Comparison of ENCODE assay signal across 9 cellular contexts in genomic region chr3:187066228-187066995, GRCh38.
DNase-seq lines count a peak whose midpoint lies in the region; FAIRE-seq and TF ChIP-seq lines count a peak whose summit lies in the region.
"Had no signal": no experiment of that assay in that cellular context is flagged by ENCODE, and none has a peak within 500 bp of the region (broad histone marks: within the 10 kb centered on the region; RNA-seq: fewer than 3 reads in every experiment).

No MANE protein-coding gene starts in this region.

- TF ChIP-seq CTCF in kidney (IDR thresholded peaks at IDR 0.05; ENCODE audit: borderline replicate concordance, extremely low read depth, insufficient read depth) (peak; percentile 5), thyroid gland (IDR thresholded peaks at IDR 0.05) (peak in 3 of 6 experiments; percentile 20 to 56 (median 44))

- no peak for FAIRE-seq in kidney (lab: Jason Lieb, UNC)

- CTCF ChIA-PET in activated naive CD4-positive, alpha-beta T cell treated with anti-CD3 and anti-CD28 coated beads, Interleukin-2, amount 10 ng/mL, durations not matched to agents 7 days and 5 days (lab: Charles Lee): interaction anchor here (0.7 to 3.3 kb wide), 14 partner anchors 10 to 217 kb away, joined by 3 to 12 read pairs (median 3); partner anchors contain the start of gene ST6GAL1

- peaks cover 3% of the 10 kb centered on the region; the same call in 1 of the 2 replicates for H3K4me1 ChIP-seq in HAP-1
- H3K4me1 ChIP-seq in kidney (ENCODE audit: control insufficient read depth in 1 of 2, insufficient read depth in 1 of 2, low read depth in 1 of 2, low read length in 2 of 2): peaks cover 0 to 2% of the 10 kb centered on the region in 2 donors
- peaks cover 12 to 30% of the 10 kb centered on the region in 2 donors for H3K4me1 ChIP-seq in thyroid gland

- H3K9ac ChIP-seq in kidney (ENCODE audit: low read length in 2 of 2): no peak overlapping the region
- H3K9ac ChIP-seq: BLaER1 treated with 17β-estradiol and CSF1 and Interleukin-3, amounts not matched to agents 10 nM and 100 nM had no signal

- H3K27me3 ChIP-seq in HAP-1 (ENCODE audit: low read depth): no peaks in the 10 kb centered on the region
- no peaks in the 10 kb centered on the region for H3K27me3 ChIP-seq in thyroid gland
- H3K27me3 ChIP-seq: BLaER1 treated with 17β-estradiol and CSF1 and Interleukin-3, amounts not matched to agents 10 nM and 100 nM had no signal

- H3K36me3 Mint-ChIP-seq in activated naive CD4-positive, alpha-beta T cell treated with anti-CD3 and anti-CD28 coated beads, Interleukin-2, amount 10 ng/mL, durations not matched to agents 7 days and 5 days: peaks cover 75% of the 10 kb centered on the region

- H3K27ac Mint-ChIP-seq in activated naive CD4-positive, alpha-beta T cell treated with anti-CD3 and anti-CD28 coated beads, Interleukin-2, amount 10 ng/mL, durations not matched to agents 7 days and 5 days: peak overlapping the region; percentile 55

- H3K9me3 ChIP-seq in HAP-1 (0 out of 2 replicates have a peak, but pooled peaks cover 4% of the 10 kb centered on the region), kidney (ENCODE audit: control insufficient read depth in 1 of 2, low read length in 2 of 2) (peaks cover 0 to 3% of the 10 kb centered on the region in 2 donors), thyroid gland (no peaks in the 10 kb centered on the region)

- no peak for TF ChIP-seq POLR2A in thyroid gland (IDR thresholded peaks at IDR 0.05)

- no peak overlapping the region for H3K27ac ChIP-seq in kidney (ENCODE audit: low read depth in 2 of 2, low read length in 2 of 2)
- H3K27ac ChIP-seq in thyroid gland: peak overlapping the region in 1 of 3 donors; percentile 48
- H3K27ac ChIP-seq: BLaER1 treated with 17β-estradiol and CSF1 and Interleukin-3, amounts not matched to agents 10 nM and 100 nM had no signal

- H3K4me3 ChIP-seq in HAP-1 (no peak overlapping the region), kidney (ENCODE audit: low read length in 2 of 2) (no peak overlapping the region), thyroid gland (replicated peaks in 1 of 3) (no peak overlapping the region)
- H3K4me3 ChIP-seq: BLaER1 treated with 17β-estradiol and CSF1 and Interleukin-3, amounts not matched to agents 10 nM and 100 nM had no signal

- H3K4me3 Mint-ChIP-seq in activated naive CD4-positive, alpha-beta T cell treated with anti-CD3 and anti-CD28 coated beads, Interleukin-2, amount 10 ng/mL, durations not matched to agents 7 days and 5 days: no peak overlapping the region

- H3K36me3 ChIP-seq in HAP-1 (replicated peaks): peaks cover 27% of the 10 kb centered on the region
- H3K36me3 ChIP-seq in kidney (ENCODE audit: control insufficient read depth in 1 of 2, insufficient read depth in 2 of 2, low read length in 2 of 2): peaks cover 0 to 2% of the 10 kb centered on the region in 2 donors
- no peaks in the 10 kb centered on the region for H3K36me3 ChIP-seq in thyroid gland

- H3K27me3 Mint-ChIP-seq in activated naive CD4-positive, alpha-beta T cell treated with anti-CD3 and anti-CD28 coated beads, Interleukin-2, amount 10 ng/mL, durations not matched to agents 7 days and 5 days: no peaks in the 10 kb centered on the region

- no peaks in the 10 kb centered on the region for H3K9me3 Mint-ChIP-seq in activated naive CD4-positive, alpha-beta T cell treated with anti-CD3 and anti-CD28 coated beads, Interleukin-2, amount 10 ng/mL, durations not matched to agents 7 days and 5 days

- WGBS in thyroid gland, 2 donors: 74 to 79% methylated on average over 7 of the region's 7 CpGs

- intact Hi-C loops in kidney (cut with DNase I) (no loop called here), thyroid gland (cut with DNase I) (no loop called here)

- in situ Hi-C loops in HAP-1 (cut with MboI; ENCODE audit: low sequenced_read_pairs): no loop called here

- DNase-seq in NCI-H1417 (lab: John Stamatoyannopoulos, UW) (peak; percentile 13 to 59 (median 34)), NCI-H1417 treated with DMSO at 0.1 percent for 48 hours (lab: John Stamatoyannopoulos, UW) (no peak), HAP-1 (ENCODE audit: low spot score in 2 of 2) (peak; percentile 46 to 54), NCI-H82 treated with DMSO at 0.1 percent for 48 hours (lab: John Stamatoyannopoulos, UW; ENCODE audit: unreplicated experiment) (peak; percentile 98), kidney (no peak), thyroid gland (peak; percentile 66 to 79), cortex of kidney (lab: John Stamatoyannopoulos, UW) (no peak)
- peak; percentile 68 for DNase-seq in activated naive CD4-positive, alpha-beta T cell treated with anti-CD3 and anti-CD28 coated beads, Interleukin-2, amount 10 ng/mL, durations not matched to agents 7 days and 5 days

- H3K4me1 Mint-ChIP-seq in activated naive CD4-positive, alpha-beta T cell treated with anti-CD3 and anti-CD28 coated beads, Interleukin-2, amount 10 ng/mL, durations not matched to agents 7 days and 5 days: peaks cover 52% of the 10 kb centered on the region

Comparison
In these comparisons a context has a peak if more than half of its experiments do, and no peak if none do; other contexts are left out.
1. DNase-seq: peak in NCI-H1417 (3 of 3), HAP-1 (2 of 2), NCI-H82 treated with DMSO at 0.1 percent for 48 hours (single experiment), activated naive CD4-positive, alpha-beta T cell treated with anti-CD3 and anti-CD28 coated beads, Interleukin-2, amount 10 ng/mL, durations not matched to agents 7 days and 5 days (single experiment) and thyroid gland (2 of 2); none in NCI-H1417 treated with DMSO at 0.1 percent for 48 hours (single experiment), kidney (single experiment) and cortex of kidney (single experiment).